In the genomic region with DNA sequence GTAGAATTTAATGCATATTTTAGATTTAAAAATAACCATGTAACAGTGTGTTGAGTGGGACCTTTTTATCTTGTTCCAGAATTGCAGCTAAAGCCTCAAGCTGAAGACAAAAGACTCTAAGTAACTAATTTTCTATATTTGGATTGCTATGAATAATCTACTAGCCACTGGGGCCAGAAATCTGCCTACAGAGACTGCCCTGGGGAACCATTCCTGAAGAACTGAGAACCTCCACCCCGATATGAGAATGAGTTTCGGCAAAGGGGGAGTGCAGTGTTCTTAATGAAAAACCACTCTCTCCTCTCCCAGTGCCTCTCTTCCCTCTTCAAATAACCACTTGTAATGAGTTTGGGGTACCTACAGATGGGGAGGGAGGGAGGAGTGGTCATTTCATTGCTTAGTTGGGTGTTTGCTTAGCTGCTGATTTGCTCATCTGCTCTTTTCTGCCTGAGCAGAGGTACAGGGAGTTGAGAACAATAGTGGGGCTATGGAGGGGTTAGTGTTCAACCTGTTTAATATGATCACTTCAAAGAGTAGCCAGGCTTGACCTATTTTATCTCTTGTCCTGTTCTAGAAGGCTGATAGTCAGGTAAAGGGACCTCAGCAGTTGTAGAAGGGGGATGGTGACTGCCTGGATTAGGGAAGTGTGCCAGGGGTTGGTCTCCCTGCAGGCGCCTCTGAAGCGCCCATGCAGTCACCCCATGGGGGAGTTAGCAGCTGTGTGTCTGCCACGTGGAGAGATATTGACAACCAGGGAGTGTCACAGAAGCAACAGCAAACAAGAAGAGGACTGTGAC, we compare ENCODE assay signal across 15 cellular contexts. TPM values are rescaled to one million over a fixed set of nuclear protein-coding genes. Genes with fewer than 3 reads are reported as not detected.
A peak's percentile ranks its signal among the peaks of the same experiment; 100 is the strongest.
DNase-seq lines count a peak whose midpoint lies in the region; ATAC-seq and TF ChIP-seq lines count a peak whose summit lies in the region.
"Had no signal": no experiment of that assay in that cellular context is flagged by ENCODE, and none has a peak within 500 bp of the region (broad histone marks: within the 10 kb centered on the region; RNA-seq: fewer than 3 reads in every experiment).

No MANE protein-coding gene starts in this region.

- H3K4me1 ChIP-seq in heart left ventricle (peaks cover 0 to 20% (median 10%) of the 10 kb centered on the region in 12 donors), left lung (no peaks in the 10 kb centered on the region)
- no peaks in the 10 kb centered on the region for H3K4me1 ChIP-seq in CD8-positive, alpha-beta memory T cell (ENCODE audit: insufficient read depth, low read length)
- H3K4me1 ChIP-seq: foreskin keratinocyte, SJSA1 had no signal

- POLR2A ChIA-PET in CD8-positive, alpha-beta memory T cell (lab: Charles Lee): no interaction called here

- intact Hi-C loops in heart left ventricle (cut with DNase I) (no loop called here), Right ventricle myocardium inferior (cut with DNase I) (no loop called here), left lung (cut with DNase I) (no loop called here)

- H3K27me3 ChIP-seq in heart left ventricle: no peaks in the 10 kb centered on the region
- H3K27me3 ChIP-seq in left lung: no peaks in the 10 kb centered on the region
- H3K27me3 ChIP-seq in CD8-positive, alpha-beta memory T cell (ENCODE audit: insufficient read depth, low read length, poor library complexity, severe bottlenecking): no peaks in the 10 kb centered on the region
- H3K27me3 ChIP-seq: foreskin keratinocyte, sigmoid colon, SJSA1 had no signal

- H3K27me3 Mint-ChIP-seq in glutamatergic neuron (ENCODE audit: unreplicated experiment): peaks cover 4% of the 10 kb centered on the region
- H3K27me3 Mint-ChIP-seq in CD8-positive, alpha-beta memory T cell: peaks cover 0 to 2% of the 10 kb centered on the region in 2 donors
- H3K27me3 Mint-ChIP-seq: activated CD4-positive, alpha-beta memory T cell treated with anti-CD3 and anti-CD28 coated beads, Interleukin-2, amount 10 ng/mL, durations not matched to agents 7 days and 5 days; activated naive CD8-positive, alpha-beta T cell had no signal

- WGBS in heart left ventricle, 4 donors: 55 to 69% (median 61%) methylated on average over 5 of the region's 5 CpGs

- TF ChIP-seq CTCF in heart left ventricle (IDR thresholded peaks at IDR 0.05) (no peak), glutamatergic neuron (IDR thresholded peaks at IDR 0.05; ENCODE audit: partially characterized antibody, unreplicated experiment) (no peak), left lung (IDR thresholded peaks at IDR 0.05) (no peak)

- CTCF ChIA-PET in CD8-positive, alpha-beta memory T cell (lab: Charles Lee): no interaction called here

- H3K4me3 ChIP-seq in heart left ventricle (no peak overlapping the region), left lung (no peak overlapping the region)
- no peak overlapping the region for H3K4me3 ChIP-seq in CD8-positive, alpha-beta memory T cell (ENCODE audit: low read length)
- H3K4me3 ChIP-seq: lung, sigmoid colon, SJSA1 had no signal

- peaks cover 14% of the 10 kb centered on the region for H3K36me3 Mint-ChIP-seq in glutamatergic neuron (ENCODE audit: unreplicated experiment)
- no peaks in the 10 kb centered on the region for H3K36me3 Mint-ChIP-seq in stimulated activated effector memory CD8-positive, alpha-beta T cell treated with anti-CD3 and anti-CD28 coated beads, Interleukin-12 subunit alpha, Interleukin-12 subunit beta, amount 100 ng/mL, for 72 hours
- H3K36me3 Mint-ChIP-seq in CD8-positive, alpha-beta memory T cell: peaks cover 6 to 15% (median 7%) of the 10 kb centered on the region in 3 donors

- DNase-seq in heart left ventricle (peak in 1 of 5 donors; percentile 11), Right ventricle myocardium inferior (ENCODE audit: missing footprints) (no peak), NCI-H69 (lab: John Stamatoyannopoulos, UW) (peak; percentile 96), glutamatergic neuron (no peak), left lung (no peak), glomerular visceral epithelial cell (ENCODE audit: extremely low spot score) (no peak)
- DNase-seq in stimulated activated effector memory CD8-positive, alpha-beta T cell treated with anti-CD3 and anti-CD28 coated beads, Interleukin-12 subunit alpha, Interleukin-12 subunit beta, amount 100 ng/mL, for 72 hours (ENCODE audit: low spot score in 2 of 2): no peak
- no peak for DNase-seq in CD8-positive, alpha-beta memory T cell
- DNase-seq: activated CD4-positive, alpha-beta memory T cell treated with anti-CD3 and anti-CD28 coated beads, Interleukin-2, amount 10 ng/mL, durations not matched to agents 7 days and 5 days; foreskin keratinocyte; GOT3; sigmoid colon had no signal

- peak overlapping the region; percentile 92 for H3K27ac Mint-ChIP-seq in glutamatergic neuron (ENCODE audit: unreplicated experiment)
- no peak overlapping the region for H3K27ac Mint-ChIP-seq in stimulated activated effector memory CD8-positive, alpha-beta T cell treated with anti-CD3 and anti-CD28 coated beads, Interleukin-12 subunit alpha, Interleukin-12 subunit beta, amount 100 ng/mL, for 72 hours
- H3K27ac Mint-ChIP-seq in CD8-positive, alpha-beta memory T cell: no peak overlapping the region
- H3K27ac Mint-ChIP-seq: activated CD4-positive, alpha-beta memory T cell treated with anti-CD3 and anti-CD28 coated beads, Interleukin-2, amount 10 ng/mL, durations not matched to agents 7 days and 5 days; activated naive CD8-positive, alpha-beta T cell had no signal

- H3K36me3 ChIP-seq in heart left ventricle: no peaks in the 10 kb centered on the region
- no peaks in the 10 kb centered on the region for H3K36me3 ChIP-seq in left lung
- no peaks in the 10 kb centered on the region for H3K36me3 ChIP-seq in CD8-positive, alpha-beta memory T cell (ENCODE audit: insufficient read depth, low read length)
- H3K36me3 ChIP-seq: sigmoid colon, SJSA1 had no signal

- peaks cover 42% of the 10 kb centered on the region for H3K4me1 Mint-ChIP-seq in glutamatergic neuron (ENCODE audit: low read depth, unreplicated experiment)
- peaks cover 6% of the 10 kb centered on the region for H3K4me1 Mint-ChIP-seq in stimulated activated effector memory CD8-positive, alpha-beta T cell treated with anti-CD3 and anti-CD28 coated beads, Interleukin-12 subunit alpha, Interleukin-12 subunit beta, amount 100 ng/mL, for 72 hours
- no peaks in the 10 kb centered on the region for H3K4me1 Mint-ChIP-seq in CD8-positive, alpha-beta memory T cell
- H3K4me1 Mint-ChIP-seq: activated CD4-positive, alpha-beta memory T cell treated with anti-CD3 and anti-CD28 coated beads, Interleukin-2, amount 10 ng/mL, durations not matched to agents 7 days and 5 days had no signal

- peak overlapping the region in 4 of 12 donors; percentile 13 to 61 (median 48) for H3K27ac ChIP-seq in heart left ventricle
- H3K27ac ChIP-seq in left lung: no peak overlapping the region
- H3K27ac ChIP-seq in CD8-positive, alpha-beta memory T cell (ENCODE audit: low read depth, low read length): no peak overlapping the region
- H3K27ac ChIP-seq: foreskin keratinocyte, sigmoid colon, SJSA1 had no signal

- H3K9me3 Mint-ChIP-seq in glutamatergic neuron (ENCODE audit: unreplicated experiment): peaks cover 14% of the 10 kb centered on the region
- H3K9me3 Mint-ChIP-seq in stimulated activated effector memory CD8-positive, alpha-beta T cell treated with anti-CD3 and anti-CD28 coated beads, Interleukin-12 subunit alpha, Interleukin-12 subunit beta, amount 100 ng/mL, for 72 hours: peaks cover 4% of the 10 kb centered on the region
- H3K9me3 Mint-ChIP-seq in CD8-positive, alpha-beta memory T cell: peaks cover 0 to 6% (median 0%) of the 10 kb centered on the region in 5 donors

- peaks cover 0 to 23% (median 0%) of the 10 kb centered on the region in 12 donors for H3K9me3 ChIP-seq in heart left ventricle
- H3K9me3 ChIP-seq in left lung: peaks cover 0 to 10% of the 10 kb centered on the region in 2 donors
- no peaks in the 10 kb centered on the region for H3K9me3 ChIP-seq in CD8-positive, alpha-beta memory T cell (ENCODE audit: low read length)
- H3K9me3 ChIP-seq: sigmoid colon had no signal

- TF ChIP-seq POLR2A in heart left ventricle (IDR thresholded peaks at IDR 0.05): no peak

- ATAC-seq in heart left ventricle (peak in 3 of 4 donors; percentile 41 to 68 (median 61)), Right ventricle myocardium inferior (no peak), left lung (no peak)
- ATAC-seq in stimulated activated effector memory CD8-positive, alpha-beta T cell treated with anti-CD3 and anti-CD28 coated beads, Interleukin-12 subunit alpha, Interleukin-12 subunit beta, amount 100 ng/mL, for 72 hours: no peak
- ATAC-seq: foreskin keratinocyte had no signal

- peak overlapping the region; percentile 30 for H3K4me3 Mint-ChIP-seq in glutamatergic neuron (ENCODE audit: unreplicated experiment)
- H3K4me3 Mint-ChIP-seq in stimulated activated effector memory CD8-positive, alpha-beta T cell treated with anti-CD3 and anti-CD28 coated beads, Interleukin-12 subunit alpha, Interleukin-12 subunit beta, amount 100 ng/mL, for 72 hours: no peak overlapping the region
- no peak overlapping the region for H3K4me3 Mint-ChIP-seq in CD8-positive, alpha-beta memory T cell
- H3K4me3 Mint-ChIP-seq: activated CD4-positive, alpha-beta memory T cell treated with anti-CD3 and anti-CD28 coated beads, Interleukin-2, amount 10 ng/mL, durations not matched to agents 7 days and 5 days; activated naive CD8-positive, alpha-beta T cell had no signal

RNA-seq across cellular contexts. Expression of a gene that starts 47.7 kb away (rescaled TPM):
- total RNA-seq in heart left ventricle (10 to 100 TPM in 1 of 9 donors, 1 to 10 TPM in 8; 2.7 to 10.7 (median 6.3) TPM), Right ventricle myocardium inferior (3.9 TPM), glutamatergic neuron (ENCODE audit: unreplicated experiment) (12.1 TPM), left lung (1 to 10 TPM; 6.4 to 7.1 TPM)
- polyA plus RNA-seq in heart left ventricle: 1 to 10 TPM; 4.8 to 5.7 TPM
- total RNA-seq in CD8-positive, alpha-beta memory T cell: 1 to 10 TPM; 8.3 to 8.8 TPM
- 10.3 TPM for polyA plus RNA-seq in CD8-positive, alpha-beta memory T cell

Comparison
In these comparisons a context has a peak if more than half of its experiments do, and no peak if none do; other contexts are left out.
1. ATAC-seq: peak in heart left ventricle (3 of 4); none in Right ventricle myocardium inferior (single experiment), stimulated activated effector memory CD8-positive, alpha-beta T cell treated with anti-CD3 and anti-CD28 coated beads, Interleukin-12 subunit alpha, Interleukin-12 subunit beta, amount 100 ng/mL, for 72 hours (single experiment) and left lung (single experiment).